ENCODE assay signal across 20 cellular contexts in genomic region chr5:78633710-78634109, GRCh38. TPM values are rescaled to one million over a fixed set of nuclear protein-coding genes. Genes with fewer than 3 reads are reported as not detected.
DNase-seq lines count a peak whose midpoint lies in the region; ATAC-seq and TF ChIP-seq lines count a peak whose summit lies in the region.
"Had no signal": no experiment of that assay in that cellular context is flagged by ENCODE, and none has a peak within 500 bp of the region (broad histone marks: within the 10 kb centered on the region; RNA-seq: fewer than 3 reads in every experiment).

No MANE protein-coding gene starts in this region.

- no peak overlapping the region for H3K4me3 ChIP-seq in fibroblast of mammary gland (ENCODE audit: control insufficient read depth, low read depth, low read length)
- H3K4me3 ChIP-seq: coronary artery, heart right ventricle had no signal

- no peak overlapping the region for H3K4me3 Mint-ChIP-seq in type B pancreatic cell
- H3K4me3 Mint-ChIP-seq: mesothelial cell of epicardium; T-helper 1 cell treated with Interleukin-12 subunit alpha and Interleukin-12 subunit beta and Interleukin-4 antibody, amounts not matched to agents 30 μg/mL and 1 μg/mL, for 36 hours had no signal

- peaks cover 3% of the 10 kb centered on the region for H3K27me3 Mint-ChIP-seq in type B pancreatic cell

- TF ChIP-seq CTCF in fibroblast of mammary gland (conservative IDR thresholded peaks at IDR 0.05; ENCODE audit: control insufficient read depth, insufficient read depth, low read depth, low read length) (no peak), type B pancreatic cell (conservative IDR thresholded peaks at IDR 0.05) (no peak)

- ATAC-seq in GM19452 (IDR thresholded peaks at IDR 0.05; ENCODE audit: unreplicated experiment): no peak
- ATAC-seq: heart right ventricle, Right ventricle myocardium inferior, sciatic nerve had no signal

- no peak overlapping the region for H3K27ac Mint-ChIP-seq in type B pancreatic cell
- H3K27ac Mint-ChIP-seq: mesothelial cell of epicardium; T-helper 1 cell treated with Interleukin-12 subunit alpha and Interleukin-12 subunit beta and Interleukin-4 antibody, amounts not matched to agents 30 μg/mL and 1 μg/mL, for 36 hours had no signal

- peaks cover 46% of the 10 kb centered on the region for H3K36me3 Mint-ChIP-seq in type B pancreatic cell

- H3K4me1 Mint-ChIP-seq in type B pancreatic cell (ENCODE audit: unreplicated experiment): peaks cover 45% of the 10 kb centered on the region

- DNase-seq in GM03348 (ENCODE audit: low spot score) (peak; percentile 59), OCI-M1 (lab: John Stamatoyannopoulos, UW) (peak; percentile 57), fibroblast of mammary gland (ENCODE audit: low read depth) (peak; percentile 65), renal cortical epithelial cell (ENCODE audit: low read depth) (peak; percentile 55), type B pancreatic cell (ENCODE audit: extremely low spot score, unreplicated experiment) (no peak), NCI-H1105 (lab: John Stamatoyannopoulos, UW) (no peak), A172 (ENCODE audit: low spot score) (no peak)
- DNase-seq: activated CD4-positive, alpha-beta T cell treated with anti-CD3 and anti-CD28 coated beads for 1 hour; activated effector memory CD4-positive, alpha-beta T cell treated with anti-CD3 and anti-CD28 coated beads, Interleukin-2, amount 50 U/mL, for 16 hours; erythroblast; heart right ventricle; islet precursor cell; NCI-H1417 treated with DMSO at 0.1 percent for 48 hours; NCI-H345 had no signal

- peaks cover 10% of the 10 kb centered on the region for H3K9me3 Mint-ChIP-seq in type B pancreatic cell
- H3K9me3 Mint-ChIP-seq: T-helper 1 cell treated with Interleukin-12 subunit alpha and Interleukin-12 subunit beta and Interleukin-4 antibody, amounts not matched to agents 30 μg/mL and 1 μg/mL, for 36 hours had no signal

RNA-seq across cellular contexts. Expression of gene LHFPL2, which starts 14.9 kb away (rescaled TPM):
- total RNA-seq in renal cortical epithelial cell: 19.2 and 25.7 TPM in 2 replicates
- total RNA-seq in type B pancreatic cell (ENCODE audit: low replicate concordance): 17.9 and 35.3 TPM in 2 replicates
- total RNA-seq in A172 (2014; rRNA removed; shearing (Covaris generic)): 42.3 and 48.8 TPM in 2 replicates

Comparison
In these comparisons a context has a peak if more than half of its experiments do, and no peak if none do; other contexts are left out.
1. DNase-seq: peak in GM03348 (single experiment), OCI-M1 (single experiment), fibroblast of mammary gland (single experiment) and renal cortical epithelial cell (single experiment); none in type B pancreatic cell (single experiment), NCI-H1105 (single experiment) and A172 (single experiment).